ENCODE assay signal across 1 cellular context in the genomic region with DNA sequence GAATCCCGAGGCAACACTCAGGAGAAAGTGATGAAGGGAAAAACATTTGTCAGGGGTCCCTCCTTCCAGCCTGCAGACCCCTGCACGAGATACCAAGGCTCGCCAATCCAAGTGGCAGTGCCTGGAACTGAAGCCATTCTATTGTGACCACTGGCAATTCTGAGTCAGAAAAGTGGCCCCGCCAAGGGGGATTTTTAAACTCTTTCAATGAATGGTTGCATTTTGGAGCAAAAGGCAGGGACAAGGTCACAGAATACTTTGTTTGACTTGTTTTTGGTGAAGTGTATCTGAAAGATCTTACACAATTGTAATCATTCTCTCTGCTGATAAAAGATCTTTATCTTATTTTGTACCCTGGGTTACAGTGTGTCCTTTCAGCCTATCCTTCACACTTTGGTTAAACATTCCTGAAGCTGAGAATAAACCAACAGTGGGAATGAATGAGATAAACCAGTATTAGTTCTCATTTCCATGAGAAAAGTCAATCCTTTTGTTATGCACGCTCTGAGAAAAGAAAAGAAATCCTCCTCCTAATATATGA.
TF ChIP-seq lines count a peak whose summit lies in the region.

No MANE protein-coding gene starts in this region.

TF ChIP-seq in HepG2, 621 proteins besides CTCF, POLR2A, EP300 and RAD21 (continued from another document and continues in another):
- TF ChIP-seq BCL3 (CRISPR knock-in tag; IDR thresholded peaks at IDR 0.05), result no peak
- peak; percentile 97 for TF ChIP-seq GATA4 (IDR thresholded peaks at IDR 0.05; ENCODE audit: borderline replicate concordance, low read depth)
- TF ChIP-seq DRAP1 (CRISPR knock-in tag; IDR thresholded peaks at IDR 0.05), result no peak
- TF ChIP-seq ZEB1 (IDR thresholded peaks at IDR 0.05; ENCODE audit: insufficient replicate concordance, low read depth), result no peak
- TF ChIP-seq SP140L (CRISPR knock-in tag; IDR thresholded peaks at IDR 0.05; ENCODE audit: borderline replicate concordance), result no peak
- TF ChIP-seq HOXD1 (CRISPR knock-in tag; IDR thresholded peaks at IDR 0.05), result no peak
- peak; percentile 58 for TF ChIP-seq NR2F6 (IDR thresholded peaks at IDR 0.05)
- TF ChIP-seq NR2F6 (CRISPR knock-in tag; IDR thresholded peaks at IDR 0.05), result peak; percentile 56; the same call in 1 of the 2 replicates
- no peak for TF ChIP-seq CBX1 (IDR thresholded peaks at IDR 0.05; ENCODE audit: low read depth)
- TF ChIP-seq CBX5 (CRISPR knock-in tag; IDR thresholded peaks at IDR 0.05; ENCODE audit: borderline replicate concordance), result no peak
- TF ChIP-seq ZNF777 (CRISPR knock-in tag; IDR thresholded peaks at IDR 0.05), result no peak
- TF ChIP-seq MXD3 (CRISPR knock-in tag; IDR thresholded peaks at IDR 0.05), result no peak
- TF ChIP-seq RARA (CRISPR knock-in tag; IDR thresholded peaks at IDR 0.05), result peak; percentile 73
- TF ChIP-seq TBL1XR1 (IDR thresholded peaks at IDR 0.05; ENCODE audit: borderline replicate concordance, low read length, partially characterized antibody), result no peak
- TF ChIP-seq, protein P1, sequence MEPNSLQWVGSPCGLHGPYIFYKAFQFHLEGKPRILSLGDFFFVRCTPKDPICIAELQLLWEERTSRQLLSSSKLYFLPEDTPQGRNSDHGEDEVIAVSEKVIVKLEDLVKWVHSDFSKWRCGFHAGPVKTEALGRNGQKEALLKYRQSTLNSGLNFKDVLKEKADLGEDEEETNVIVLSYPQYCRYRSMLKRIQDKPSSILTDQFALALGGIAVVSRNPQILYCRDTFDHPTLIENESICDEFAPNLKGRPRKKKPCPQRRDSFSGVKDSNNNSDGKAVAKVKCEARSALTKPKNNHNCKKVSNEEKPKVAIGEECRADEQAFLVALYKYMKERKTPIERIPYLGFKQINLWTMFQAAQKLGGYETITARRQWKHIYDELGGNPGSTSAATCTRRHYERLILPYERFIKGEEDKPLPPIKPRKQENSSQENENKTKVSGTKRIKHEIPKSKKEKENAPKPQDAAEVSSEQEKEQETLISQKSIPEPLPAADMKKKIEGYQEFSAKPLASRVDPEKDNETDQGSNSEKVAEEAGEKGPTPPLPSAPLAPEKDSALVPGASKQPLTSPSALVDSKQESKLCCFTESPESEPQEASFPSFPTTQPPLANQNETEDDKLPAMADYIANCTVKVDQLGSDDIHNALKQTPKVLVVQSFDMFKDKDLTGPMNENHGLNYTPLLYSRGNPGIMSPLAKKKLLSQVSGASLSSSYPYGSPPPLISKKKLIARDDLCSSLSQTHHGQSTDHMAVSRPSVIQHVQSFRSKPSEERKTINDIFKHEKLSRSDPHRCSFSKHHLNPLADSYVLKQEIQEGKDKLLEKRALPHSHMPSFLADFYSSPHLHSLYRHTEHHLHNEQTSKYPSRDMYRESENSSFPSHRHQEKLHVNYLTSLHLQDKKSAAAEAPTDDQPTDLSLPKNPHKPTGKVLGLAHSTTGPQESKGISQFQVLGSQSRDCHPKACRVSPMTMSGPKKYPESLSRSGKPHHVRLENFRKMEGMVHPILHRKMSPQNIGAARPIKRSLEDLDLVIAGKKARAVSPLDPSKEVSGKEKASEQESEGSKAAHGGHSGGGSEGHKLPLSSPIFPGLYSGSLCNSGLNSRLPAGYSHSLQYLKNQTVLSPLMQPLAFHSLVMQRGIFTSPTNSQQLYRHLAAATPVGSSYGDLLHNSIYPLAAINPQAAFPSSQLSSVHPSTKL (CRISPR knock-in tag; IDR thresholded peaks at IDR 0.05), result peak; percentile 92
- TF ChIP-seq TEAD3 (CRISPR knock-in tag; optimal IDR thresholded peaks at IDR 0.05; ENCODE audit: borderline replicate concordance), result no peak
- no peak for TF ChIP-seq ZC3H13 (CRISPR knock-in tag; IDR thresholded peaks at IDR 0.05)
- no peak; the same call in 1 of the 2 replicates for TF ChIP-seq ZBTB7B (CRISPR knock-in tag; IDR thresholded peaks at IDR 0.05)
- no peak for TF ChIP-seq MNT (IDR thresholded peaks at IDR 0.05)
- TF ChIP-seq TAF1 (CRISPR knock-in tag; IDR thresholded peaks at IDR 0.05), result no peak
- TF ChIP-seq HMG20A (CRISPR knock-in tag; IDR thresholded peaks at IDR 0.05; ENCODE audit: borderline replicate concordance), result peak; percentile 58; the same call in 1 of the 2 replicates
- no peak for TF ChIP-seq CAMTA2 (CRISPR knock-in tag; IDR thresholded peaks at IDR 0.05; ENCODE audit: borderline replicate concordance)
- no peak for TF ChIP-seq NRL (CRISPR knock-in tag; IDR thresholded peaks at IDR 0.05; ENCODE audit: borderline replicate concordance)
- TF ChIP-seq ETS1 (CRISPR knock-in tag; IDR thresholded peaks at IDR 0.05), result no peak
- TF ChIP-seq TCF7 (IDR thresholded peaks at IDR 0.05; ENCODE audit: low read depth), result peak; percentile 42; the same call in 1 of the 2 replicates
- TF ChIP-seq, protein P2, sequence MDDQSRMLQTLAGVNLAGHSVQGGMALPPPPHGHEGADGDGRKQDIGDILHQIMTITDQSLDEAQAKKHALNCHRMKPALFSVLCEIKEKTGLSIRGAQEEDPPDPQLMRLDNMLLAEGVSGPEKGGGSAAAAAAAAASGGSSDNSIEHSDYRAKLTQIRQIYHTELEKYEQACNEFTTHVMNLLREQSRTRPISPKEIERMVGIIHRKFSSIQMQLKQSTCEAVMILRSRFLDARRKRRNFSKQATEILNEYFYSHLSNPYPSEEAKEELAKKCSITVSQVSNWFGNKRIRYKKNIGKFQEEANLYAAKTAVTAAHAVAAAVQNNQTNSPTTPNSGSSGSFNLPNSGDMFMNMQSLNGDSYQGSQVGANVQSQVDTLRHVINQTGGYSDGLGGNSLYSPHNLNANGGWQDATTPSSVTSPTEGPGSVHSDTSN (CRISPR knock-in tag; IDR thresholded peaks at IDR 0.05; ENCODE audit: borderline replicate concordance), result no peak
- no peak for TF ChIP-seq ZNF570 (CRISPR knock-in tag; IDR thresholded peaks at IDR 0.05; ENCODE audit: borderline replicate concordance)
- TF ChIP-seq, protein P3, sequence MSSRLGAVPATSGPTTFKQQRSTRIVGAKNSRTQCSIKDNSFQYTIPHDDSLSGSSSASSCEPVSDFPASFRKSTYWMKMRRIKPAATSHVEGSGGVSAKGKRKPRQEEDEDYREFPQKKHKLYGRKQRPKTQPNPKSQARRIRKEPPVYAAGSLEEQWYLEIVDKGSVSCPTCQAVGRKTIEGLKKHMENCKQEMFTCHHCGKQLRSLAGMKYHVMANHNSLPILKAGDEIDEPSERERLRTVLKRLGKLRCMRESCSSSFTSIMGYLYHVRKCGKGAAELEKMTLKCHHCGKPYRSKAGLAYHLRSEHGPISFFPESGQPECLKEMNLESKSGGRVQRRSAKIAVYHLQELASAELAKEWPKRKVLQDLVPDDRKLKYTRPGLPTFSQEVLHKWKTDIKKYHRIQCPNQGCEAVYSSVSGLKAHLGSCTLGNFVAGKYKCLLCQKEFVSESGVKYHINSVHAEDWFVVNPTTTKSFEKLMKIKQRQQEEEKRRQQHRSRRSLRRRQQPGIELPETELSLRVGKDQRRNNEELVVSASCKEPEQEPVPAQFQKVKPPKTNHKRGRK (CRISPR knock-in tag; IDR thresholded peaks at IDR 0.05), result no peak
- TF ChIP-seq ZKSCAN8 (CRISPR knock-in tag; IDR thresholded peaks at IDR 0.05; ENCODE audit: borderline replicate concordance), result no peak
- no peak for TF ChIP-seq MTF1 (CRISPR knock-in tag; IDR thresholded peaks at IDR 0.05)
- no peak for TF ChIP-seq SETDB1 (CRISPR knock-in tag; IDR thresholded peaks at IDR 0.05; ENCODE audit: borderline replicate concordance)
- TF ChIP-seq ZNF251 (CRISPR knock-in tag; IDR thresholded peaks at IDR 0.05), result no peak
- TF ChIP-seq SOX6 (IDR thresholded peaks at IDR 0.05), result no peak
- TF ChIP-seq SOX6 (CRISPR knock-in tag; IDR thresholded peaks at IDR 0.05), result peak; percentile 97
- peak; percentile 27; the same call in 1 of the 2 replicates for TF ChIP-seq CEBPG (CRISPR knock-in tag; IDR thresholded peaks at IDR 0.05)
- no peak for TF ChIP-seq CCDC6 (CRISPR knock-in tag; IDR thresholded peaks at IDR 0.05)
- TF ChIP-seq ZNF557 (CRISPR knock-in tag; IDR thresholded peaks at IDR 0.05), result no peak
- no peak for TF ChIP-seq ATF1 (CRISPR knock-in tag; IDR thresholded peaks at IDR 0.05)
- TF ChIP-seq, protein P4, sequence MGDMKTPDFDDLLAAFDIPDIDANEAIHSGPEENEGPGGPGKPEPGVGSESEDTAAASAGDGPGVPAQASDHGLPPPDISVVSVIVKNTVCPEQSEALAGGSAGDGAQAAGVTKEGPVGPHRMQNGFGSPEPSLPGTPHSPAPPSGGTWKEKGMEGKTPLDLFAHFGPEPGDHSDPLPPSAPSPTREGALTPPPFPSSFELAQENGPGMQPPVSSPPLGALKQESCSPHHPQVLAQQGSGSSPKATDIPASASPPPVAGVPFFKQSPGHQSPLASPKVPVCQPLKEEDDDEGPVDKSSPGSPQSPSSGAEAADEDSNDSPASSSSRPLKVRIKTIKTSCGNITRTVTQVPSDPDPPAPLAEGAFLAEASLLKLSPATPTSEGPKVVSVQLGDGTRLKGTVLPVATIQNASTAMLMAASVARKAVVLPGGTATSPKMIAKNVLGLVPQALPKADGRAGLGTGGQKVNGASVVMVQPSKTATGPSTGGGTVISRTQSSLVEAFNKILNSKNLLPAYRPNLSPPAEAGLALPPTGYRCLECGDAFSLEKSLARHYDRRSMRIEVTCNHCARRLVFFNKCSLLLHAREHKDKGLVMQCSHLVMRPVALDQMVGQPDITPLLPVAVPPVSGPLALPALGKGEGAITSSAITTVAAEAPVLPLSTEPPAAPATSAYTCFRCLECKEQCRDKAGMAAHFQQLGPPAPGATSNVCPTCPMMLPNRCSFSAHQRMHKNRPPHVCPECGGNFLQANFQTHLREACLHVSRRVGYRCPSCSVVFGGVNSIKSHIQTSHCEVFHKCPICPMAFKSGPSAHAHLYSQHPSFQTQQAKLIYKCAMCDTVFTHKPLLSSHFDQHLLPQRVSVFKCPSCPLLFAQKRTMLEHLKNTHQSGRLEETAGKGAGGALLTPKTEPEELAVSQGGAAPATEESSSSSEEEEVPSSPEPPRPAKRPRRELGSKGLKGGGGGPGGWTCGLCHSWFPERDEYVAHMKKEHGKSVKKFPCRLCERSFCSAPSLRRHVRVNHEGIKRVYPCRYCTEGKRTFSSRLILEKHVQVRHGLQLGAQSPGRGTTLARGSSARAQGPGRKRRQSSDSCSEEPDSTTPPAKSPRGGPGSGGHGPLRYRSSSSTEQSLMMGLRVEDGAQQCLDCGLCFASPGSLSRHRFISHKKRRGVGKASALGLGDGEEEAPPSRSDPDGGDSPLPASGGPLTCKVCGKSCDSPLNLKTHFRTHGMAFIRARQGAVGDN (CRISPR knock-in tag; IDR thresholded peaks at IDR 0.05), result peak; percentile 18; the same call in 1 of the 2 replicates
- no peak for TF ChIP-seq HMGXB4 (CRISPR knock-in tag; IDR thresholded peaks at IDR 0.05; ENCODE audit: borderline replicate concordance in 1 of 2, low read depth in 1 of 2)
- TF ChIP-seq TBX3 (IDR thresholded peaks at IDR 0.05; ENCODE audit: borderline replicate concordance), result no peak
- TF ChIP-seq MAFK (conservative IDR thresholded peaks at IDR 0.05 in 1 of 2, IDR thresholded peaks at IDR 0.05 in 1 of 2; ENCODE audit: low read length in 2 of 2), result no peak
- no peak for TF ChIP-seq TMF1 (CRISPR knock-in tag; IDR thresholded peaks at IDR 0.05; ENCODE audit: low read depth)
